Comparison of ENCODE assay signal across 1 cellular context in the genomic region with DNA sequence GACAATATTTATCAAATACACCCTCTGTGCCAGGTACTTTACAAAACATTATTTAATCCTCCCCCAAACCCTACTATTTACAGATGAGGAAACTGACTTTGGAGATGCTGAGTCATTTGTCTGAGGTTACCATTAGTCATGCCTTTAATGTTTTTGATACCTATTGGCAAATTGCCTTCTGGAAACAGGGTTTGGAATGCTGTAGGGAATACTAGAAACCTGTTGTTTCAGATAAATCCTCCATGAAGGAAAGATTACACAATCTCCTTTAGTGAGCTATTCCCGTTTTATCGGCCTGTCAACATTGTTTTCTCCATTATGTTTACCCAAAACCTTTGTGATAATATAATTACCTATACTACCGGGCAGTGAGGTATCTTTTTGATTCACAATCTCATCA.
TF ChIP-seq lines count a peak whose summit lies in the region.

No MANE protein-coding gene starts in this region.

TF ChIP-seq in HEK293, 187 proteins besides CTCF, POLR2A, EP300 and RAD21 (continued from another document and continues in another):
- TF ChIP-seq, protein P1, sequence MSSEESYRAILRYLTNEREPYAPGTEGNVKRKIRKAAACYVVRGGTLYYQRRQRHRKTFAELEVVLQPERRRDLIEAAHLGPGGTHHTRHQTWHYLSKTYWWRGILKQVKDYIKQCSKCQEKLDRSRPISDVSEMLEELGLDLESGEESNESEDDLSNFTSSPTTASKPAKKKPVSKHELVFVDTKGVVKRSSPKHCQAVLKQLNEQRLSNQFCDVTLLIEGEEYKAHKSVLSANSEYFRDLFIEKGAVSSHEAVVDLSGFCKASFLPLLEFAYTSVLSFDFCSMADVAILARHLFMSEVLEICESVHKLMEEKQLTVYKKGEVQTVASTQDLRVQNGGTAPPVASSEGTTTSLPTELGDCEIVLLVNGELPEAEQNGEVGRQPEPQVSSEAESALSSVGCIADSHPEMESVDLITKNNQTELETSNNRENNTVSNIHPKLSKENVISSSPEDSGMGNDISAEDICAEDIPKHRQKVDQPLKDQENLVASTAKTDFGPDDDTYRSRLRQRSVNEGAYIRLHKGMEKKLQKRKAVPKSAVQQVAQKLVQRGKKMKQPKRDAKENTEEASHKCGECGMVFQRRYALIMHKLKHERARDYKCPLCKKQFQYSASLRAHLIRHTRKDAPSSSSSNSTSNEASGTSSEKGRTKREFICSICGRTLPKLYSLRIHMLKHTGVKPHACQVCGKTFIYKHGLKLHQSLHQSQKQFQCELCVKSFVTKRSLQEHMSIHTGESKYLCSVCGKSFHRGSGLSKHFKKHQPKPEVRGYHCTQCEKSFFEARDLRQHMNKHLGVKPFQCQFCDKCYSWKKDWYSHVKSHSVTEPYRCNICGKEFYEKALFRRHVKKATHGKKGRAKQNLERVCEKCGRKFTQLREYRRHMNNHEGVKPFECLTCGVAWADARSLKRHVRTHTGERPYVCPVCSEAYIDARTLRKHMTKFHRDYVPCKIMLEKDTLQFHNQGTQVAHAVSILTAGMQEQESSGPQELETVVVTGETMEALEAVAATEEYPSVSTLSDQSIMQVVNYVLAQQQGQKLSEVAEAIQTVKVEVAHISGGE (tag by site-specific recombination; conservative IDR thresholded peaks at IDR 0.05; ENCODE audit: low read depth) = no peak
- TF ChIP-seq ZNF324 (tag by site-specific recombination; IDR thresholded peaks at IDR 0.05) = no peak
- TF ChIP-seq, protein P2, sequence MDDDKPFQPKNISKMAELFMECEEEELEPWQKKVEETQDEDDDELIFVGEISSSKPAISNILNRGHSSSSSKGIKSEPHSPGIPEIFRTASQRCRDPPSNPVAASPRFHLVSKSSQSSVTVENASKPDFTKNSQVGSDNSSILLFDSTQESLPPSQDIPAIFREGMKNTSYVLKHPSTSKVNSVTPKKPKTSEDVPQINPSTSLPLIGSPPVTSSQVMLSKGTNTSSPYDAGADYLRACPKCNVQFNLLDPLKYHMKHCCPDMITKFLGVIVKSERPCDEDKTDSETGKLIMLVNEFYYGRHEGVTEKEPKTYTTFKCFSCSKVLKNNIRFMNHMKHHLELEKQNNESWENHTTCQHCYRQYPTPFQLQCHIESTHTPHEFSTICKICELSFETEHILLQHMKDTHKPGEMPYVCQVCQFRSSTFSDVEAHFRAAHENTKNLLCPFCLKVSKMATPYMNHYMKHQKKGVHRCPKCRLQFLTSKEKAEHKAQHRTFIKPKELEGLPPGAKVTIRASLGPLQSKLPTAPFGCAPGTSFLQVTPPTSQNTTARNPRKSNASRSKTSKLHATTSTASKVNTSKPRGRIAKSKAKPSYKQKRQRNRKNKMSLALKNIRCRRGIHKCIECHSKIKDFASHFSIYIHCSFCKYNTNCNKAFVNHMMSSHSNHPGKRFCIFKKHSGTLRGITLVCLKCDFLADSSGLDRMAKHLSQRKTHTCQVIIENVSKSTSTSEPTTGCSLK (tag by site-specific recombination; IDR thresholded peaks at IDR 0.05) = no peak
- no peak for TF ChIP-seq REPIN1 (tag by site-specific recombination; IDR thresholded peaks at IDR 0.05; ENCODE audit: low read depth)
- no peak for TF ChIP-seq ZNF837 (tag by site-specific recombination; IDR thresholded peaks at IDR 0.05)
- no peak for TF ChIP-seq ZNF610 (tag by site-specific recombination; IDR thresholded peaks at IDR 0.05; ENCODE audit: borderline replicate concordance)
- no peak for TF ChIP-seq MZF1 (tag by site-specific recombination; IDR thresholded peaks at IDR 0.05; ENCODE audit: borderline replicate concordance)
- TF ChIP-seq, protein P3, sequence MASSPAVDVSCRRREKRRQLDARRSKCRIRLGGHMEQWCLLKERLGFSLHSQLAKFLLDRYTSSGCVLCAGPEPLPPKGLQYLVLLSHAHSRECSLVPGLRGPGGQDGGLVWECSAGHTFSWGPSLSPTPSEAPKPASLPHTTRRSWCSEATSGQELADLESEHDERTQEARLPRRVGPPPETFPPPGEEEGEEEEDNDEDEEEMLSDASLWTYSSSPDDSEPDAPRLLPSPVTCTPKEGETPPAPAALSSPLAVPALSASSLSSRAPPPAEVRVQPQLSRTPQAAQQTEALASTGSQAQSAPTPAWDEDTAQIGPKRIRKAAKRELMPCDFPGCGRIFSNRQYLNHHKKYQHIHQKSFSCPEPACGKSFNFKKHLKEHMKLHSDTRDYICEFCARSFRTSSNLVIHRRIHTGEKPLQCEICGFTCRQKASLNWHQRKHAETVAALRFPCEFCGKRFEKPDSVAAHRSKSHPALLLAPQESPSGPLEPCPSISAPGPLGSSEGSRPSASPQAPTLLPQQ (tag by site-specific recombination; IDR thresholded peaks at IDR 0.05) = peak; percentile 52; the same call in 1 of the 2 replicates
- TF ChIP-seq, protein P4, sequence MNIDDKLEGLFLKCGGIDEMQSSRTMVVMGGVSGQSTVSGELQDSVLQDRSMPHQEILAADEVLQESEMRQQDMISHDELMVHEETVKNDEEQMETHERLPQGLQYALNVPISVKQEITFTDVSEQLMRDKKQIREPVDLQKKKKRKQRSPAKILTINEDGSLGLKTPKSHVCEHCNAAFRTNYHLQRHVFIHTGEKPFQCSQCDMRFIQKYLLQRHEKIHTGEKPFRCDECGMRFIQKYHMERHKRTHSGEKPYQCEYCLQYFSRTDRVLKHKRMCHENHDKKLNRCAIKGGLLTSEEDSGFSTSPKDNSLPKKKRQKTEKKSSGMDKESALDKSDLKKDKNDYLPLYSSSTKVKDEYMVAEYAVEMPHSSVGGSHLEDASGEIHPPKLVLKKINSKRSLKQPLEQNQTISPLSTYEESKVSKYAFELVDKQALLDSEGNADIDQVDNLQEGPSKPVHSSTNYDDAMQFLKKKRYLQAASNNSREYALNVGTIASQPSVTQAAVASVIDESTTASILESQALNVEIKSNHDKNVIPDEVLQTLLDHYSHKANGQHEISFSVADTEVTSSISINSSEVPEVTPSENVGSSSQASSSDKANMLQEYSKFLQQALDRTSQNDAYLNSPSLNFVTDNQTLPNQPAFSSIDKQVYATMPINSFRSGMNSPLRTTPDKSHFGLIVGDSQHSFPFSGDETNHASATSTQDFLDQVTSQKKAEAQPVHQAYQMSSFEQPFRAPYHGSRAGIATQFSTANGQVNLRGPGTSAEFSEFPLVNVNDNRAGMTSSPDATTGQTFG (tag by site-specific recombination; IDR thresholded peaks at IDR 0.05; ENCODE audit: borderline replicate concordance) = no peak
- TF ChIP-seq KLF16 (tag by site-specific recombination; IDR thresholded peaks at IDR 0.05) = no peak
- TF ChIP-seq, protein P5, sequence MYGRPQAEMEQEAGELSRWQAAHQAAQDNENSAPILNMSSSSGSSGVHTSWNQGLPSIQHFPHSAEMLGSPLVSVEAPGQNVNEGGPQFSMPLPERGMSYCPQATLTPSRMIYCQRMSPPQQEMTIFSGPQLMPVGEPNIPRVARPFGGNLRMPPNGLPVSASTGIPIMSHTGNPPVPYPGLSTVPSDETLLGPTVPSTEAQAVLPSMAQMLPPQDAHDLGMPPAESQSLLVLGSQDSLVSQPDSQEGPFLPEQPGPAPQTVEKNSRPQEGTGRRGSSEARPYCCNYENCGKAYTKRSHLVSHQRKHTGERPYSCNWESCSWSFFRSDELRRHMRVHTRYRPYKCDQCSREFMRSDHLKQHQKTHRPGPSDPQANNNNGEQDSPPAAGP (tag by site-specific recombination; IDR thresholded peaks at IDR 0.05) = no peak
- TF ChIP-seq, protein P6, sequence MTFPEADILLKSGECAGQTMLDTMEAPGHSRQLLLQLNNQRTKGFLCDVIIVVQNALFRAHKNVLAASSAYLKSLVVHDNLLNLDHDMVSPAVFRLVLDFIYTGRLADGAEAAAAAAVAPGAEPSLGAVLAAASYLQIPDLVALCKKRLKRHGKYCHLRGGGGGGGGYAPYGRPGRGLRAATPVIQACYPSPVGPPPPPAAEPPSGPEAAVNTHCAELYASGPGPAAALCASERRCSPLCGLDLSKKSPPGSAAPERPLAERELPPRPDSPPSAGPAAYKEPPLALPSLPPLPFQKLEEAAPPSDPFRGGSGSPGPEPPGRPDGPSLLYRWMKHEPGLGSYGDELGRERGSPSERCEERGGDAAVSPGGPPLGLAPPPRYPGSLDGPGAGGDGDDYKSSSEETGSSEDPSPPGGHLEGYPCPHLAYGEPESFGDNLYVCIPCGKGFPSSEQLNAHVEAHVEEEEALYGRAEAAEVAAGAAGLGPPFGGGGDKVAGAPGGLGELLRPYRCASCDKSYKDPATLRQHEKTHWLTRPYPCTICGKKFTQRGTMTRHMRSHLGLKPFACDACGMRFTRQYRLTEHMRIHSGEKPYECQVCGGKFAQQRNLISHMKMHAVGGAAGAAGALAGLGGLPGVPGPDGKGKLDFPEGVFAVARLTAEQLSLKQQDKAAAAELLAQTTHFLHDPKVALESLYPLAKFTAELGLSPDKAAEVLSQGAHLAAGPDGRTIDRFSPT (tag by site-specific recombination; IDR thresholded peaks at IDR 0.05) = peak; percentile 71
- TF ChIP-seq MEIS1 (CRISPR knock-in tag; IDR thresholded peaks at IDR 0.05; ENCODE audit: borderline replicate concordance) = no peak
- no peak for TF ChIP-seq ZNF133 (tag by site-specific recombination; IDR thresholded peaks at IDR 0.05)
- TF ChIP-seq ZNF366 (tag by site-specific recombination; conservative IDR thresholded peaks at IDR 0.05) = 0 out of 2 replicates have a peak, but pooled peaks have one; percentile 34
- TF ChIP-seq ZSCAN23 (tag by site-specific recombination; IDR thresholded peaks at IDR 0.05) = no peak
- TF ChIP-seq SP3 (tag by site-specific recombination; IDR thresholded peaks at IDR 0.05) = no peak
- TF ChIP-seq ZNF184 (tag by site-specific recombination; IDR thresholded peaks at IDR 0.05) = 0 out of 2 replicates have a peak, but pooled peaks have one; percentile 41
- TF ChIP-seq, protein P7, sequence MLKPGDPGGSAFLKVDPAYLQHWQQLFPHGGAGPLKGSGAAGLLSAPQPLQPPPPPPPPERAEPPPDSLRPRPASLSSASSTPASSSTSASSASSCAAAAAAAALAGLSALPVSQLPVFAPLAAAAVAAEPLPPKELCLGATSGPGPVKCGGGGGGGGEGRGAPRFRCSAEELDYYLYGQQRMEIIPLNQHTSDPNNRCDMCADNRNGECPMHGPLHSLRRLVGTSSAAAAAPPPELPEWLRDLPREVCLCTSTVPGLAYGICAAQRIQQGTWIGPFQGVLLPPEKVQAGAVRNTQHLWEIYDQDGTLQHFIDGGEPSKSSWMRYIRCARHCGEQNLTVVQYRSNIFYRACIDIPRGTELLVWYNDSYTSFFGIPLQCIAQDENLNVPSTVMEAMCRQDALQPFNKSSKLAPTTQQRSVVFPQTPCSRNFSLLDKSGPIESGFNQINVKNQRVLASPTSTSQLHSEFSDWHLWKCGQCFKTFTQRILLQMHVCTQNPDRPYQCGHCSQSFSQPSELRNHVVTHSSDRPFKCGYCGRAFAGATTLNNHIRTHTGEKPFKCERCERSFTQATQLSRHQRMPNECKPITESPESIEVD (tag by site-specific recombination; IDR thresholded peaks at IDR 0.05) = peak; percentile 90
- no peak for TF ChIP-seq KLF7 (tag by site-specific recombination; IDR thresholded peaks at IDR 0.05; ENCODE audit: borderline replicate concordance)
- no peak for TF ChIP-seq GLIS2 (tag by site-specific recombination; IDR thresholded peaks at IDR 0.05)
- no peak for TF ChIP-seq TRIM28 (IDR thresholded peaks at IDR 0.05; ENCODE audit: borderline replicate concordance, low read length)
- no peak for TF ChIP-seq ZNF211 (tag by site-specific recombination; IDR thresholded peaks at IDR 0.05; ENCODE audit: low read depth)
- TF ChIP-seq, protein P8, sequence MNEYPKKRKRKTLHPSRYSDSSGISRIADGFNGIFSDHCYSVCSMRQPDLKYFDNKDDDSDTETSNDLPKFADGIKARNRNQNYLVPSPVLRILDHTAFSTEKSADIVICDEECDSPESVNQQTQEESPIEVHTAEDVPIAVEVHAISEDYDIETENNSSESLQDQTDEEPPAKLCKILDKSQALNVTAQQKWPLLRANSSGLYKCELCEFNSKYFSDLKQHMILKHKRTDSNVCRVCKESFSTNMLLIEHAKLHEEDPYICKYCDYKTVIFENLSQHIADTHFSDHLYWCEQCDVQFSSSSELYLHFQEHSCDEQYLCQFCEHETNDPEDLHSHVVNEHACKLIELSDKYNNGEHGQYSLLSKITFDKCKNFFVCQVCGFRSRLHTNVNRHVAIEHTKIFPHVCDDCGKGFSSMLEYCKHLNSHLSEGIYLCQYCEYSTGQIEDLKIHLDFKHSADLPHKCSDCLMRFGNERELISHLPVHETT (tag by site-specific recombination; IDR thresholded peaks at IDR 0.05) = peak; percentile 53; the same call in 1 of the 2 replicates
- no peak for TF ChIP-seq ZNF747 (tag by site-specific recombination; IDR thresholded peaks at IDR 0.05)
- no peak for TF ChIP-seq PRDM1 (tag by site-specific recombination; IDR thresholded peaks at IDR 0.05)
- TF ChIP-seq ZNF664 (tag by site-specific recombination; IDR thresholded peaks at IDR 0.05) = peak; percentile 46; the same call in 1 of the 2 replicates
- TF ChIP-seq ZNF76 (tag by site-specific recombination; IDR thresholded peaks at IDR 0.05; ENCODE audit: borderline replicate concordance, low read depth) = no peak
- no peak for TF ChIP-seq ZNF510 (tag by site-specific recombination; IDR thresholded peaks at IDR 0.05; ENCODE audit: insufficient replicate concordance)
- no peak for TF ChIP-seq ZNF658 (tag by site-specific recombination; IDR thresholded peaks at IDR 0.05)
- TF ChIP-seq, protein P9, sequence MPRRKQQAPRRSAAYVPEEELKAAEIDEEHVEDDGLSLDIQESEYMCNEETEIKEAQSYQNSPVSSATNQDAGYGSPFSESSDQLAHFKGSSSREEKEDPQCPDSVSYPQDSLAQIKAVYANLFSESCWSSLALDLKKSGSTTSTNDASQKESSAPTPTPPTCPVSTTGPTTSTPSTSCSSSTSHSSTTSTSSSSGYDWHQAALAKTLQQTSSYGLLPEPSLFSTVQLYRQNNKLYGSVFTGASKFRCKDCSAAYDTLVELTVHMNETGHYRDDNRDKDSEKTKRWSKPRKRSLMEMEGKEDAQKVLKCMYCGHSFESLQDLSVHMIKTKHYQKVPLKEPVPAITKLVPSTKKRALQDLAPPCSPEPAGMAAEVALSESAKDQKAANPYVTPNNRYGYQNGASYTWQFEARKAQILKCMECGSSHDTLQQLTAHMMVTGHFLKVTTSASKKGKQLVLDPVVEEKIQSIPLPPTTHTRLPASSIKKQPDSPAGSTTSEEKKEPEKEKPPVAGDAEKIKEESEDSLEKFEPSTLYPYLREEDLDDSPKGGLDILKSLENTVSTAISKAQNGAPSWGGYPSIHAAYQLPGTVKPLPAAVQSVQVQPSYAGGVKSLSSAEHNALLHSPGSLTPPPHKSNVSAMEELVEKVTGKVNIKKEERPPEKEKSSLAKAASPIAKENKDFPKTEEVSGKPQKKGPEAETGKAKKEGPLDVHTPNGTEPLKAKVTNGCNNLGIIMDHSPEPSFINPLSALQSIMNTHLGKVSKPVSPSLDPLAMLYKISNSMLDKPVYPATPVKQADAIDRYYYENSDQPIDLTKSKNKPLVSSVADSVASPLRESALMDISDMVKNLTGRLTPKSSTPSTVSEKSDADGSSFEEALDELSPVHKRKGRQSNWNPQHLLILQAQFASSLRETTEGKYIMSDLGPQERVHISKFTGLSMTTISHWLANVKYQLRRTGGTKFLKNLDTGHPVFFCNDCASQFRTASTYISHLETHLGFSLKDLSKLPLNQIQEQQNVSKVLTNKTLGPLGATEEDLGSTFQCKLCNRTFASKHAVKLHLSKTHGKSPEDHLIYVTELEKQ (tag by site-specific recombination; IDR thresholded peaks at IDR 0.05; ENCODE audit: borderline replicate concordance) = peak; percentile 72; the same call in 1 of the 2 replicates
- TF ChIP-seq ZNF600 (tag by site-specific recombination; IDR thresholded peaks at IDR 0.05) = peak; percentile 69
- TF ChIP-seq GFI1B (tag by site-specific recombination; IDR thresholded peaks at IDR 0.05) = no peak
- TF ChIP-seq KLF8 (tag by site-specific recombination; IDR thresholded peaks at IDR 0.05) = 0 out of 2 replicates have a peak, but pooled peaks have one; percentile 48
- TF ChIP-seq SP7 (tag by site-specific recombination; IDR thresholded peaks at IDR 0.05) = peak; percentile 93
- TF ChIP-seq GLI2 (tag by site-specific recombination; IDR thresholded peaks at IDR 0.05; ENCODE audit: borderline replicate concordance, low read depth) = no peak
- no peak for TF ChIP-seq ZNF155 (tag by site-specific recombination; IDR thresholded peaks at IDR 0.05)
- no peak for TF ChIP-seq ZFP41 (tag by site-specific recombination; IDR thresholded peaks at IDR 0.05; ENCODE audit: borderline replicate concordance)
